3 cellular contexts compared by ENCODE assay signal in genomic region chr5:60829490-60830266, GRCh38.
TF ChIP-seq lines count a peak whose summit lies in the region.

No MANE protein-coding gene starts in this region.

TF ChIP-seq in SK-N-SH treated with all-trans-retinoic acid at 6 μM for 48 hours, 23 proteins besides CTCF, POLR2A, EP300 and RAD21 (continued from another document):
- TF ChIP-seq CSDC2 (CRISPR knock-in tag; IDR thresholded peaks at IDR 0.05): no peak
TF ChIP-seq in SK-N-SH treated with all-trans-retinoic acid at 6 μM for 48 hours: peak in this region for 1.

TF ChIP-seq in SK-N-SH, 30 proteins besides CTCF, POLR2A, EP300 and RAD21:
- TF ChIP-seq USF1 (IDR thresholded peaks at IDR 0.05; ENCODE audit: borderline replicate concordance, low read depth) (no peak), GATA2 (CRISPR knock-in tag; IDR thresholded peaks at IDR 0.05) (no peak), IRF3 (IDR thresholded peaks at IDR 0.05; ENCODE audit: low read depth, low read length) (no peak), USF2 (IDR thresholded peaks at IDR 0.05; ENCODE audit: borderline replicate concordance, low read depth, low read length) (no peak), TAF1 (IDR thresholded peaks at IDR 0.05; ENCODE audit: borderline replicate concordance, low read depth, low read length) (no peak), FOSL2 (IDR thresholded peaks at IDR 0.05; ENCODE audit: borderline replicate concordance, low read depth) (no peak), YY1 (IDR thresholded peaks at IDR 0.05; ENCODE audit: low read depth) (no peak)

TF ChIP-seq in K562, 482 proteins besides CTCF, POLR2A, EP300 and RAD21 (continued from another document):
- TF ChIP-seq ZNF146 (CRISPR knock-in tag; IDR thresholded peaks at IDR 0.05; ENCODE audit: unreplicated experiment): no peak
- peak; percentile 34; the same call in 1 of the 2 replicates for TF ChIP-seq ATF3 (IDR thresholded peaks at IDR 0.05)
- no peak for TF ChIP-seq ATF3 (CRISPR knock-in tag; conservative IDR thresholded peaks at IDR 0.05)
- TF ChIP-seq MEIS2 (IDR thresholded peaks at IDR 0.05; ENCODE audit: partially characterized antibody): peak; percentile 53
- TF ChIP-seq FOSL1 (tag; conservative IDR thresholded peaks at IDR 0.05): peak; percentile 52
- no peak for TF ChIP-seq CEBPG (CRISPR knock-in tag; IDR thresholded peaks at IDR 0.05)
- TF ChIP-seq CEBPG (tag; conservative IDR thresholded peaks at IDR 0.05 in 1 of 2, IDR thresholded peaks at IDR 0.05 in 1 of 2): peak in 1 of 2 experiments; percentile 74; a peak in 2 of 4 replicates
